In the genomic region with DNA sequence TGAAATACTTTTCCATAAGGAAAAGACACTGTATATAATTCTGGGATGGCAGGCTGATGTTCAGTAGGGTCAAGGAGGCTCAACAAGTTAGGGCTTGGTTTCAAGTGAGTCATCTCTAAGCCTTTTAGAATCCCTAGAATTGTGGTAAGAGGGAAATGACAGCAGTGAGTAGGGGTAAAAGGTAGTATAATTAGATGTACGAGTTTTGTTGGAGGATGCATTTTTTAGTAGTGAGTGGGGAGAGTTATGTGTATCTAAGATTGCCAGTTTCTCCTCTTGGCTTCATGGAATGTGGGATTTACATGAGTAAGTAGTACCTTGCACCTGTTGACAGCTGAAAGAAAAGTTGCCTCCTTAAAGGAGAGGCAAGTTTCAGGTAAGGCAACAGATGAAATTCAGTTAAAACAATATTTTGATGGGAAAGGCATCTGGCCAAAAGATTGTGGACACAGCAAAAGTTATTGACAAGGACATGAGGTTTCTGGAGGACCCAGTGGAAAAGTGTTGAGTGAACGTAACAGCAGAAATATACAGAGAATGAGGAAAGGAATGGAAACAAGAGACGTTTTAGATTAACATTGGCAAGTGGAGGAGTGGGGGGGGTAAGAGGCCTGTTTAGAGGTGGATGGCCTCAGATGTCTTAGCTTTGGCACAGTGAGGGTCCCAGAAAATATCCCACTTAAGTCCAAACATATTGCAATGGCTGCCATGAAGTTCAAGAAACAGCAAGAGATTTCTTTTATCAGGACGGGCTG, we compare ENCODE assay signal across 26 cellular contexts. TPM values are rescaled to one million over a fixed set of nuclear protein-coding genes. Genes with fewer than 3 reads are reported as not detected.
DNase-seq lines count a peak whose midpoint lies in the region; ATAC-seq and TF ChIP-seq lines count a peak whose summit lies in the region.
"Had no signal": no experiment of that assay in that cellular context is flagged by ENCODE, and none has a peak within 500 bp of the region (broad histone marks: within the 10 kb centered on the region; RNA-seq: fewer than 3 reads in every experiment).

No MANE protein-coding gene starts in this region.

- H3K27me3 ChIP-seq in mammary epithelial cell (ENCODE audit: insufficient read depth, low read length) (no peaks in the 10 kb centered on the region), thyroid gland (no peaks in the 10 kb centered on the region)
- no peaks in the 10 kb centered on the region for H3K27me3 ChIP-seq in CD8-positive, alpha-beta memory T cell (ENCODE audit: insufficient read depth, low read length, poor library complexity, severe bottlenecking)
- H3K27me3 ChIP-seq: SJSA1 had no signal

- H3K4me1 Mint-ChIP-seq in CD8-positive, alpha-beta memory T cell = no peaks in the 10 kb centered on the region
- H3K4me1 Mint-ChIP-seq: stimulated activated memory B cell treated with anti-CD40 and anti-IgM and Interleukin-4, amounts not matched to agents 10 μg/mL and 1 μg/mL and 100 μg/mL, for 72 hours; T-helper 17 cell had no signal

- TF ChIP-seq POLR2A in thyroid gland (IDR thresholded peaks at IDR 0.05) (peak in 1 of 2 donors; percentile 45), lower leg skin (IDR thresholded peaks at IDR 0.05) (no peak)

- peaks cover 22% of the 10 kb centered on the region for H3K4me1 ChIP-seq in mammary epithelial cell (ENCODE audit: insufficient read depth, low read length)
- H3K4me1 ChIP-seq in thyroid gland = peaks cover 60 to 72% of the 10 kb centered on the region in 2 donors
- no peaks in the 10 kb centered on the region for H3K4me1 ChIP-seq in CD8-positive, alpha-beta memory T cell (ENCODE audit: insufficient read depth, low read length)
- H3K4me1 ChIP-seq: left ventricle myocardium inferior, SJSA1 had no signal

- peaks cover 3 to 14% (median 7%) of the 10 kb centered on the region in 5 donors for H3K9me3 Mint-ChIP-seq in CD8-positive, alpha-beta memory T cell

- H3K36me3 ChIP-seq in mammary epithelial cell (ENCODE audit: insufficient read depth, low read length) (no peaks in the 10 kb centered on the region), thyroid gland (no peaks in the 10 kb centered on the region)
- H3K36me3 ChIP-seq in CD8-positive, alpha-beta memory T cell (ENCODE audit: insufficient read depth, low read length) = no peaks in the 10 kb centered on the region
- H3K36me3 ChIP-seq: left ventricle myocardium inferior, SJSA1, thoracic aorta had no signal

- no peak overlapping the region for H3K9ac ChIP-seq in mammary epithelial cell (ENCODE audit: insufficient read depth, low read length)

- H3K4me2 ChIP-seq in mammary epithelial cell (ENCODE audit: insufficient read depth, low read depth, low read length) = peak overlapping the region; percentile 76

- POLR2A ChIA-PET in CD8-positive, alpha-beta memory T cell (lab: Charles Lee) = no interaction called here

- TF ChIP-seq CTCF in mammary epithelial cell (conservative IDR thresholded peaks at IDR 0.05 in 1 of 2, IDR thresholded peaks at IDR 0.05 in 1 of 2; ENCODE audit: extremely low read depth in 1 of 2, insufficient read depth in 1 of 2, low read depth in 1 of 2, low read length in 2 of 2) (no peak), thyroid gland (IDR thresholded peaks at IDR 0.05) (no peak), lower leg skin (IDR thresholded peaks at IDR 0.05) (no peak)

- peak; percentile 69 for DNase-seq in HS-5 (ENCODE audit: low read depth)
- DNase-seq in mammary epithelial cell = peak; percentile 95
- peak; percentile 73 for DNase-seq in kidney tubule cell (ENCODE audit: low spot score)
- peak; percentile 19 to 40 for DNase-seq in thyroid gland
- DNase-seq in CD8-positive, alpha-beta memory T cell = no peak
- no peak for DNase-seq in lower leg skin (ENCODE audit: low spot score in 2 of 2)
- DNase-seq: activated CD4-positive, alpha-beta T cell treated with anti-CD3 and anti-CD28 coated beads, Interleukin-2, amount 50 U/mL, for 4 hours; activated naive CD4-positive, alpha-beta T cell treated with Interleukin-2 at 50 U/mL for 16 hours; activated T-cell treated with anti-CD3 and anti-CD28 coated beads for 4 hours; anterior cingulate cortex; CD4-positive, alpha-beta T cell; DMS79; left ventricle myocardium inferior; NCI-H1436; NCI-H526; occipital lobe; right cardiac atrium; T-helper 17 cell had no signal

- peak overlapping the region; percentile 56 for H2AFZ ChIP-seq in mammary epithelial cell (ENCODE audit: low read depth, low read length)

- no peaks in the 10 kb centered on the region for H3K79me2 ChIP-seq in mammary epithelial cell (ENCODE audit: insufficient read depth, low read length)

- intact Hi-C loops in mammary epithelial cell (cut with micrococcal nuclease) = no loop called here
- intact Hi-C loops in thyroid gland (cut with DNase I) = no loop called here
- intact Hi-C loops in lower leg skin (cut with DNase I; ENCODE audit: low total_unique reads) = no loop called here

- H3K36me3 Mint-ChIP-seq in CD8-positive, alpha-beta memory T cell = no peaks in the 10 kb centered on the region
- H3K36me3 Mint-ChIP-seq: stimulated activated memory B cell treated with anti-CD40 and anti-IgM and Interleukin-4, amounts not matched to agents 10 μg/mL and 1 μg/mL and 100 μg/mL, for 72 hours had no signal

- H3K9me3 ChIP-seq in mammary epithelial cell (replicated peaks; ENCODE audit: insufficient read depth, low read length) (no peaks in the 10 kb centered on the region), thyroid gland (no peaks in the 10 kb centered on the region)
- no peaks in the 10 kb centered on the region for H3K9me3 ChIP-seq in CD8-positive, alpha-beta memory T cell (ENCODE audit: low read length)
- H3K9me3 ChIP-seq: SJSA1, thoracic aorta had no signal

- 68% methylated on average over 4 of the region's 4 CpGs for WGBS in mammary epithelial cell (ENCODE audit: low coverage, missing lambda C conversion rate)
- 26 to 30% methylated on average over 4 of the region's 4 CpGs for WGBS in thyroid gland, 2 donors
- WGBS in lower leg skin, 2 donors = 72% methylated on average over 4 of the region's 4 CpGs

- in situ Hi-C loops in mammary epithelial cell (cut with MboI; ENCODE audit: low sequenced_read_pairs in 2 of 2) = no loop called here

- no TSS peak for BruUV-seq in mammary epithelial cell (replicated peaks; lab: Mats Ljungman, UMichigan)

- no peaks in the 10 kb centered on the region for H3K27me3 Mint-ChIP-seq in CD8-positive, alpha-beta memory T cell
- H3K27me3 Mint-ChIP-seq: CD4-positive, alpha-beta T cell; stimulated activated memory B cell treated with anti-CD40 and anti-IgM and Interleukin-4, amounts not matched to agents 10 μg/mL and 1 μg/mL and 100 μg/mL, for 72 hours; T-helper 17 cell had no signal

- dilution Hi-C loops in mammary epithelial cell (cut with HindIII; ENCODE audit: low sequenced_read_pairs) = no loop called here

- H3K4me3 Mint-ChIP-seq in CD8-positive, alpha-beta memory T cell = no peak overlapping the region
- H3K4me3 Mint-ChIP-seq: CD4-positive, alpha-beta T cell; stimulated activated memory B cell treated with anti-CD40 and anti-IgM and Interleukin-4, amounts not matched to agents 10 μg/mL and 1 μg/mL and 100 μg/mL, for 72 hours; T-helper 17 cell had no signal

- ATAC-seq in HG03159 (IDR thresholded peaks at IDR 0.05; ENCODE audit: unreplicated experiment) = no peak
- ATAC-seq in GM18498 (IDR thresholded peaks at IDR 0.05; ENCODE audit: unreplicated experiment) = no peak
- ATAC-seq: right cardiac atrium; stimulated activated memory B cell treated with anti-CD40 and anti-IgM and Interleukin-4, amounts not matched to agents 10 μg/mL and 1 μg/mL and 100 μg/mL, for 72 hours; T-helper 17 cell had no signal

- CTCF ChIA-PET in mammary epithelial cell (lab: Charles Lee; ENCODE audit: low non-redundant PET) = no interaction called here
- CTCF ChIA-PET in CD8-positive, alpha-beta memory T cell (lab: Charles Lee) = no interaction called here

- H3K27ac ChIP-seq in mammary epithelial cell (ENCODE audit: insufficient read depth, low read depth, low read length) = peak overlapping the region; percentile 50
- H3K27ac ChIP-seq in thyroid gland = peak overlapping the region; percentile 81 to 98 (median 92)
- no peak overlapping the region for H3K27ac ChIP-seq in CD8-positive, alpha-beta memory T cell (ENCODE audit: low read depth, low read length)
- H3K27ac ChIP-seq: left ventricle myocardium inferior, SJSA1, thoracic aorta, VCaP had no signal

- no peak overlapping the region for H3K27ac Mint-ChIP-seq in CD8-positive, alpha-beta memory T cell
- H3K27ac Mint-ChIP-seq: CD4-positive, alpha-beta T cell; stimulated activated memory B cell treated with anti-CD40 and anti-IgM and Interleukin-4, amounts not matched to agents 10 μg/mL and 1 μg/mL and 100 μg/mL, for 72 hours; T-helper 17 cell had no signal

- no peak overlapping the region for H3K4me3 ChIP-seq in mammary epithelial cell (replicated peaks in 1 of 3; ENCODE audit: insufficient read depth in 1 of 3, low read depth in 2 of 3, low read length in 3 of 3)
- no peak overlapping the region for H3K4me3 ChIP-seq in thyroid gland (replicated peaks in 1 of 3)
- H3K4me3 ChIP-seq in CD8-positive, alpha-beta memory T cell (ENCODE audit: low read length) = no peak overlapping the region
- H3K4me3 ChIP-seq in lower leg skin (ENCODE audit: low read depth, poor library complexity, severe bottlenecking) = no peak overlapping the region
- H3K4me3 ChIP-seq: left ventricle myocardium inferior, SJSA1, thoracic aorta had no signal

- no peaks in the 10 kb centered on the region for H4K20me1 ChIP-seq in mammary epithelial cell (ENCODE audit: insufficient read depth, low read length)

RNA-seq across cellular contexts. Expression of gene LMO3, which starts 21.8 kb away (rescaled TPM):
- total RNA-seq in mammary epithelial cell (not detected), thyroid gland (100 to 1,000 TPM; 132 to 282 (median 197) TPM), lower leg skin (1 to 10 TPM; 1.7 to 5.8 (median 3.4) TPM)
- 0.10 TPM for polyA plus RNA-seq in mammary epithelial cell
- not detected for polyA minus RNA-seq in mammary epithelial cell
- not detected for total RNA-seq in CD8-positive, alpha-beta memory T cell
- polyA plus RNA-seq in CD8-positive, alpha-beta memory T cell = not detected
- total RNA-seq: CD4-positive, alpha-beta T cell; endothelial cell of umbilical vein; glomerular endothelial cell; SJSA1; T-helper 17 cell had no signal
- polyA plus RNA-seq: endothelial cell of umbilical vein had no signal

Comparison
In these comparisons a context has a peak if more than half of its experiments do, and no peak if none do; other contexts are left out.
1. DNase-seq: peak in HS-5 (single experiment), mammary epithelial cell (single experiment), kidney tubule cell (single experiment) and thyroid gland (2 of 2); none in CD8-positive, alpha-beta memory T cell (0 of 5) and lower leg skin (0 of 2).
2. RNA of gene LMO3, which starts 21.8 kb away (total RNA-seq): 132 to 282 TPM in thyroid gland; 1.7 to 5.8 TPM in lower leg skin, not detected in mammary epithelial cell and not detected in CD8-positive, alpha-beta memory T cell; every median in the first group is over 10 times any median in the second.